Comparison of ENCODE assay signal across 34 cellular contexts in the genomic region with DNA sequence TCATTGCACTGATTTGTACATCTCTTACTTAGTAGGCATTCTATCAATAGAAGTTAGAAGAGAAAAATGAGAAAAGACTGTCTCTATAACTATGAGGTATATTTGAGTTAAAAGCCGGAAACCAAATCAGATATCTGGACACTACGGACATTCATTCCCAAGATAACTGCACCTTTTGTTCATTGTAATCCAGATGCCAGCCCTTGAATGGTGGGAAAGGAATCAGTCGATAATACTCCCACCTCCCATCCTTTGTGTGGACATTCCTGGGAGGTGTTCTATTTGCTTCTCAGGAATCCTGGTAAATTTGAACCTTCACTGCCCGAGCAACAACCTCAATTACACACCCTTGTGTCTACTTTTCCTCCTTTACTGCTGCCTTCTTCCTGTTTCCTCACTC.
"Had no signal": no experiment of that assay in that cellular context is flagged by ENCODE, and none has a peak within 500 bp of the region (broad histone marks: within the 10 kb centered on the region; RNA-seq: fewer than 3 reads in every experiment).

No MANE protein-coding gene starts in this region.

- DNase-seq: activated B cell treated with CpG ODN at 0.5 μM for 24 hours; activated CD4-positive, alpha-beta T cell treated with anti-CD3 and anti-CD28 coated beads for 48 hours; activated CD4-positive, alpha-beta T cell treated with anti-CD3 and anti-CD28 coated beads, Interleukin-2, amount 50 U/mL, for 1 hour; activated CD4-positive, alpha-beta T cell treated with anti-CD3 and anti-CD28 coated beads, Interleukin-2, amount 50 U/mL, for 48 hours; activated CD8-positive, alpha-beta memory T cell treated with anti-CD3 and anti-CD28 coated beads for 24 hours; activated CD8-positive, alpha-beta T cell treated with anti-CD3 and anti-CD28 coated beads for 36 hours; activated effector memory CD4-positive, alpha-beta T cell treated with anti-CD3 and anti-CD28 coated beads, Interleukin-2, amount 50 U/mL, for 16 hours; activated naive CD4-positive, alpha-beta T cell treated with anti-CD3 and anti-CD28 coated beads for 36 hours; activated naive CD8-positive, alpha-beta T cell treated with anti-CD3 and anti-CD28 coated beads for 36 hours; activated naive CD8-positive, alpha-beta T cell treated with anti-CD3 and anti-CD28 coated beads, Interleukin-2, amount 50 U/mL, for 24 hours; activated T-cell treated with anti-CD3 and anti-CD28 coated beads, Interleukin-2, amount 50 U/mL, for 48 hours; adrenal gland; amygdala; aorta; body of pancreas; caudate nucleus; cortex of kidney; dermis blood vessel endothelial cell; effector CD4-positive, alpha-beta T cell; effector memory CD8-positive, alpha-beta T cell; erythroblast; foreskin keratinocyte; gastrocnemius medialis; glutamatergic neuron; T-helper 1 cell; T-helper 17 cell; T1000; WERI-Rb-1 had no signal

- H3K4me3 Mint-ChIP-seq: activated B cell treated with CpG ODN at 0.5 μM for 24 hours; activated CD8-positive, alpha-beta T cell treated with anti-CD3 and anti-CD28 coated beads for 36 hours; activated naive CD4-positive, alpha-beta T cell treated with anti-CD3 and anti-CD28 coated beads for 36 hours; activated naive CD4-positive, alpha-beta T cell treated with anti-CD3 and anti-CD28 coated beads, Interleukin-2, amount 50 U/mL, for 24 hours; activated naive CD8-positive, alpha-beta T cell treated with anti-CD3 and anti-CD28 coated beads for 36 hours; activated naive CD8-positive, alpha-beta T cell treated with anti-CD3 and anti-CD28 coated beads, Interleukin-2, amount 50 U/mL, for 24 hours; activated T-helper 1 cell treated with anti-CD3 and anti-CD28 coated beads, Interleukin-12 subunit alpha, Interleukin-12 subunit beta, Interleukin-2, Interleukin-4 antibody, amounts not matched to agents 30 ng/mL and 10 ng/mL and 1 ng/mL, durations not matched to agents 14 hours and 24 hours and 36 hours; effector memory CD8-positive, alpha-beta T cell; T-helper 17 cell; T-helper 2 cell treated with Interferon-gamma antibody and Interleukin-4, amounts not matched to agents 5 μg/mL and 100 μg/mL, for 36 hours had no signal

- H3K36me3 Mint-ChIP-seq: activated naive CD4-positive, alpha-beta T cell treated with anti-CD3 and anti-CD28 coated beads, Interleukin-2, amount 50 U/mL, for 24 hours; activated naive CD8-positive, alpha-beta T cell treated with anti-CD3 and anti-CD28 coated beads for 36 hours had no signal

- H3K27me3 ChIP-seq: adrenal gland, body of pancreas, esophagus muscularis mucosa, gastrocnemius medialis had no signal

- H3K4me3 ChIP-seq: adrenal gland, body of pancreas, esophagus muscularis mucosa, gastrocnemius medialis had no signal

- H3K27ac ChIP-seq: adrenal gland, body of pancreas, esophagus muscularis mucosa, foreskin keratinocyte, gastrocnemius medialis, WERI-Rb-1 had no signal

- H3K36me3 ChIP-seq: adrenal gland, esophagus muscularis mucosa, gastrocnemius medialis, WERI-Rb-1 had no signal

- ATAC-seq: activated CD4-positive, CD25-positive, alpha-beta regulatory T cell treated with anti-CD3 and anti-CD28 coated beads, Interleukin-2, amount 50 U/mL, for 24 hours; activated CD8-positive, alpha-beta T cell treated with anti-CD3 and anti-CD28 coated beads for 36 hours; activated naive CD8-positive, alpha-beta T cell treated with anti-CD3 and anti-CD28 coated beads, Interleukin-2, amount 50 U/mL, for 24 hours; body of pancreas; effector memory CD8-positive, alpha-beta T cell; foreskin keratinocyte; gastrocnemius medialis; T-helper 17 cell had no signal

- H3K9me3 ChIP-seq: adrenal gland, body of pancreas, esophagus muscularis mucosa, gastrocnemius medialis had no signal

- H3K27me3 Mint-ChIP-seq: activated B cell treated with CpG ODN at 0.5 μM for 24 hours; activated CD8-positive, alpha-beta T cell treated with anti-CD3 and anti-CD28 coated beads for 36 hours; activated naive CD4-positive, alpha-beta T cell treated with anti-CD3 and anti-CD28 coated beads, Interleukin-2, amount 50 U/mL, for 24 hours; activated naive CD8-positive, alpha-beta T cell treated with anti-CD3 and anti-CD28 coated beads, Interleukin-2, amount 50 U/mL, for 24 hours; effector memory CD8-positive, alpha-beta T cell; T-helper 17 cell had no signal

- H3K4me1 ChIP-seq: adrenal gland, body of pancreas, esophagus muscularis mucosa, foreskin keratinocyte, gastrocnemius medialis had no signal

- H3K9me3 Mint-ChIP-seq: activated B cell treated with CpG ODN at 0.5 μM for 24 hours; activated CD8-positive, alpha-beta T cell treated with anti-CD3 and anti-CD28 coated beads for 36 hours; activated naive CD4-positive, alpha-beta T cell treated with anti-CD3 and anti-CD28 coated beads, Interleukin-2, amount 50 U/mL, for 24 hours; activated naive CD8-positive, alpha-beta T cell treated with anti-CD3 and anti-CD28 coated beads for 36 hours; activated T-helper 1 cell treated with anti-CD3 and anti-CD28 coated beads, Interleukin-12 subunit alpha, Interleukin-12 subunit beta, Interleukin-2, Interleukin-4 antibody, amounts not matched to agents 30 ng/mL and 10 ng/mL and 1 ng/mL, durations not matched to agents 14 hours and 24 hours and 36 hours; activated T-helper 2 cell treated with anti-CD3 and anti-CD28 coated beads, Interferon-gamma antibody, Interleukin-2, Interleukin-4, amounts not matched to agents 10 μg/mL and 5 μg/mL and 100 μg/mL, durations not matched to agents 14 hours and 24 hours and 36 hours had no signal

- H3K27ac Mint-ChIP-seq: activated B cell treated with CpG ODN at 0.5 μM for 24 hours; activated CD8-positive, alpha-beta T cell treated with anti-CD3 and anti-CD28 coated beads for 36 hours; activated naive CD4-positive, alpha-beta T cell treated with anti-CD3 and anti-CD28 coated beads for 36 hours; activated naive CD4-positive, alpha-beta T cell treated with anti-CD3 and anti-CD28 coated beads, Interleukin-2, amount 50 U/mL, for 24 hours; activated naive CD8-positive, alpha-beta T cell treated with anti-CD3 and anti-CD28 coated beads for 36 hours; activated naive CD8-positive, alpha-beta T cell treated with anti-CD3 and anti-CD28 coated beads, Interleukin-2, amount 50 U/mL, for 24 hours; activated T-helper 1 cell treated with anti-CD3 and anti-CD28 coated beads, Interleukin-12 subunit alpha, Interleukin-12 subunit beta, Interleukin-2, Interleukin-4 antibody, amounts not matched to agents 30 ng/mL and 10 ng/mL and 1 ng/mL, durations not matched to agents 14 hours and 24 hours and 36 hours; activated T-helper 2 cell treated with anti-CD3 and anti-CD28 coated beads, Interferon-gamma antibody, Interleukin-2, Interleukin-4, amounts not matched to agents 10 μg/mL and 5 μg/mL and 100 μg/mL, durations not matched to agents 14 hours and 24 hours and 36 hours; effector memory CD8-positive, alpha-beta T cell; T-helper 17 cell; T-helper 2 cell treated with Interferon-gamma antibody and Interleukin-4, amounts not matched to agents 5 μg/mL and 100 μg/mL, for 36 hours had no signal

- H3K4me1 Mint-ChIP-seq: activated B cell treated with CpG ODN at 0.5 μM for 24 hours; activated naive CD4-positive, alpha-beta T cell treated with anti-CD3 and anti-CD28 coated beads, Interleukin-2, amount 50 U/mL, for 24 hours; activated naive CD8-positive, alpha-beta T cell treated with anti-CD3 and anti-CD28 coated beads for 36 hours; activated naive CD8-positive, alpha-beta T cell treated with anti-CD3 and anti-CD28 coated beads, Interleukin-2, amount 50 U/mL, for 24 hours; T-helper 17 cell had no signal
